31 cellular contexts compared by ENCODE assay signal in the genomic region with DNA sequence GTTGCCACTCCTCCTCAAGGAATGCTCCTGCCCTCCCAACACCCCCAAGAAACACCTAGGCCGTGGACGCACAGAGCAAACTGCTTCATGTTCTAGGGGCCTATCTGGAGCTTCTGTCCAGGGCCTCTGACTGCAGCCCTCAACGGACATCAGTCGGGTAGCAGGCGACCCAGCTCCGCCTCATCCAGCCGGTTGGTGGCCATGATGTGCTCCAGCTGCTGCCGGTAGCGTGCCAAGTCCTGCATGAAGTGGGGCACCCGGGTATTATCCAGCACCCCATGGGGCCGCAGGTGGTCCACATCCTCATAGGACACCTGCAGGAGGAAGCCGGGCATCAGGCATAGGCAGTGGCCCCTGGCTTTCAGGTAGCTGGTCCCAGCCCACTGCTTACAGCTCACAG. TPM values are rescaled to one million over a fixed set of nuclear protein-coding genes. Genes with fewer than 3 reads are reported as not detected.
DNase-seq lines count a peak whose midpoint lies in the region; ATAC-seq and TF ChIP-seq lines count a peak whose summit lies in the region.
"Had no signal": no experiment of that assay in that cellular context is flagged by ENCODE, and none has a peak within 500 bp of the region (broad histone marks: within the 10 kb centered on the region; RNA-seq: fewer than 3 reads in every experiment).

No MANE protein-coding gene starts in this region.

- no peaks in the 10 kb centered on the region for H3K9me2 ChIP-seq in GM23248 (ENCODE audit: insufficient read depth)

- no peak overlapping the region for H3K4me2 ChIP-seq in GM23248 (ENCODE audit: unreplicated experiment)
- H3K4me2 ChIP-seq: hepatocyte had no signal

- no peaks in the 10 kb centered on the region for H3K36me3 Mint-ChIP-seq in CD4-positive, alpha-beta T cell (ENCODE audit: low read depth)
- peaks cover 3% of the 10 kb centered on the region for H3K36me3 Mint-ChIP-seq in mesothelial cell of epicardium
- H3K36me3 Mint-ChIP-seq: activated CD4-positive, alpha-beta memory T cell treated with anti-CD3 and anti-CD28 coated beads for 36 hours had no signal

- H3K9me3 Mint-ChIP-seq in CD4-positive, alpha-beta T cell, result no peaks in the 10 kb centered on the region
- H3K9me3 Mint-ChIP-seq in mesothelial cell of epicardium, result no peaks in the 10 kb centered on the region
- H3K9me3 Mint-ChIP-seq: activated B cell treated with CpG ODN at 0.5 μM for 24 hours; activated CD4-positive, alpha-beta memory T cell treated with anti-CD3 and anti-CD28 coated beads for 36 hours; activated T-helper 2 cell treated with anti-CD3 and anti-CD28 coated beads, Interferon-gamma antibody, Interleukin-2, Interleukin-4, amounts not matched to agents 10 μg/mL and 5 μg/mL and 100 μg/mL, durations not matched to agents 14 hours and 24 hours and 36 hours; nephron progenitor cell; stimulated activated naive B cell treated with anti-CD40 and anti-IgM and Interleukin-4, amounts not matched to agents 10 μg/mL and 1 μg/mL and 100 μg/mL, for 72 hours had no signal

- H3K36me3 ChIP-seq in RWPE2 (ENCODE audit: low read depth), result peaks cover 9% of the 10 kb centered on the region
- no peaks in the 10 kb centered on the region for H3K36me3 ChIP-seq in GM23248 (ENCODE audit: low read depth)
- H3K36me3 ChIP-seq: SJCRH30, upper lobe of right lung had no signal

- H3K79me2 ChIP-seq in GM23248 (ENCODE audit: insufficient read depth), result no peaks in the 10 kb centered on the region

- no peak overlapping the region for H2AFZ ChIP-seq in GM23248
- H2AFZ ChIP-seq: hepatocyte had no signal

- H3K4me1 ChIP-seq in RWPE2 (ENCODE audit: insufficient read depth, poor library complexity, severe bottlenecking) (peaks cover 9% of the 10 kb centered on the region), GM23248 (ENCODE audit: insufficient read depth) (peaks cover 15% of the 10 kb centered on the region)

- in situ Hi-C loops in GM23248 (cut with MboI), result no loop called here

- H3K4me1 Mint-ChIP-seq in CD4-positive, alpha-beta T cell (ENCODE audit: low read depth), result peaks cover 32% of the 10 kb centered on the region
- peaks cover 26% of the 10 kb centered on the region for H3K4me1 Mint-ChIP-seq in mesothelial cell of epicardium

- POLR2A ChIA-PET in CD4-positive, alpha-beta T cell (lab: Charles Lee), result interaction anchor here (5.7 kb wide), 1 partner anchor 17 kb away, joined by 44 read pairs; a partner anchor contains a TSS

- peaks cover 11% of the 10 kb centered on the region for H3K27me3 ChIP-seq in CD4-positive, alpha-beta T cell (ENCODE audit: control insufficient read depth, insufficient read depth, low read length)
- H3K27me3 ChIP-seq in RWPE2 (ENCODE audit: insufficient read depth, poor library complexity, severe bottlenecking) (no peaks in the 10 kb centered on the region), GM23248 (replicated peaks; ENCODE audit: insufficient read depth) (no peaks in the 10 kb centered on the region)
- H3K27me3 ChIP-seq: gastroesophageal sphincter, hepatocyte, SJCRH30, upper lobe of right lung had no signal

- ATAC-seq in CD4-positive, alpha-beta T cell (ENCODE audit: poor library complexity), result no peak
- ATAC-seq in RWPE2 (ENCODE audit: low read depth) (no peak), GM21529 (IDR thresholded peaks at IDR 0.05; ENCODE audit: unreplicated experiment) (no peak)
- ATAC-seq: gastroesophageal sphincter; lower lobe of right lung; stimulated activated naive B cell treated with anti-CD40 and anti-IgM and Interleukin-4, amounts not matched to agents 10 μg/mL and 1 μg/mL and 100 μg/mL, for 72 hours; upper lobe of right lung had no signal

- H3K4me3 Mint-ChIP-seq in CD4-positive, alpha-beta T cell, result peak overlapping the region; percentile 17
- peak overlapping the region; percentile 3 for H3K4me3 Mint-ChIP-seq in mesothelial cell of epicardium
- H3K4me3 Mint-ChIP-seq: activated B cell treated with CpG ODN at 0.5 μM for 24 hours; activated CD4-positive, alpha-beta memory T cell treated with anti-CD3 and anti-CD28 coated beads for 36 hours; stimulated activated naive B cell treated with anti-CD40 and anti-IgM and Interleukin-4, amounts not matched to agents 10 μg/mL and 1 μg/mL and 100 μg/mL, for 72 hours had no signal

- H3K27ac ChIP-seq in CD4-positive, alpha-beta T cell (ENCODE audit: low read depth, low read length), result no peak overlapping the region
- peak overlapping the region; percentile 80 for H3K27ac ChIP-seq in RWPE2 (ENCODE audit: poor library complexity, severe bottlenecking)
- no peak overlapping the region for H3K27ac ChIP-seq in GM23248
- H3K27ac ChIP-seq: hepatocyte, SJCRH30, skin epidermis, upper lobe of right lung had no signal

- no peaks in the 10 kb centered on the region for H3K9me3 ChIP-seq in CD4-positive, alpha-beta T cell (ENCODE audit: control insufficient read depth, low read length)
- H3K9me3 ChIP-seq in RWPE2 (ENCODE audit: severe bottlenecking), result no peaks in the 10 kb centered on the region
- H3K9me3 ChIP-seq in GM23248 (ENCODE audit: low read depth), result no peaks in the 10 kb centered on the region
- H3K9me3 ChIP-seq: gastroesophageal sphincter, lower lobe of right lung, SJCRH30, upper lobe of right lung had no signal

- H3K4me3 ChIP-seq in RWPE2 (ENCODE audit: severe bottlenecking), result no peak overlapping the region
- H3K4me3 ChIP-seq in GM23248, result no peak overlapping the region
- H3K4me3 ChIP-seq: gastroesophageal sphincter, hepatocyte, lower lobe of right lung, SJCRH30, skin epidermis, upper lobe of right lung had no signal

- H3K27me3 Mint-ChIP-seq in CD4-positive, alpha-beta T cell, result peaks cover 58% of the 10 kb centered on the region
- H3K27me3 Mint-ChIP-seq in mesothelial cell of epicardium (ENCODE audit: low read depth), result peaks cover 40% of the 10 kb centered on the region

- no peak overlapping the region for H3K9ac ChIP-seq in GM23248

- CTCF ChIA-PET in CD4-positive, alpha-beta T cell (lab: Charles Lee), result interaction anchor here (1.1 to 4.2 kb wide), 3 partner anchors 9 to 21 kb away, joined by 7 to 17 read pairs (median 15); a partner anchor contains a TSS

- no peak for TF ChIP-seq CTCF in CD4-positive, alpha-beta T cell (IDR thresholded peaks at IDR 0.05)
- no peak for TF ChIP-seq CTCF in RWPE2 (IDR thresholded peaks at IDR 0.05; ENCODE audit: poor library complexity, severe bottlenecking)
- TF ChIP-seq CTCF in mesothelial cell of epicardium (IDR thresholded peaks at IDR 0.05; ENCODE audit: unreplicated experiment), result no peak

- H4K20me1 ChIP-seq in GM23248 (ENCODE audit: insufficient read depth), result no peaks in the 10 kb centered on the region

- no peak overlapping the region for H3K27ac Mint-ChIP-seq in CD4-positive, alpha-beta T cell
- H3K27ac Mint-ChIP-seq in mesothelial cell of epicardium, result no peak overlapping the region
- H3K27ac Mint-ChIP-seq: activated B cell treated with CpG ODN at 0.5 μM for 24 hours; activated T-helper 2 cell treated with anti-CD3 and anti-CD28 coated beads, Interferon-gamma antibody, Interleukin-2, Interleukin-4, amounts not matched to agents 10 μg/mL and 5 μg/mL and 100 μg/mL, durations not matched to agents 14 hours and 24 hours and 36 hours; nephron progenitor cell; stimulated activated naive B cell treated with anti-CD40 and anti-IgM and Interleukin-4, amounts not matched to agents 10 μg/mL and 1 μg/mL and 100 μg/mL, for 72 hours had no signal

- peaks cover 14% of the 10 kb centered on the region for H3F3A ChIP-seq in GM23248 (ENCODE audit: insufficient read depth)

- DNase-seq in NCI-H146 (lab: John Stamatoyannopoulos, UW), result peak; percentile 72
- no peak for DNase-seq in NCI-H146 treated with DMSO at 0.1 percent for 48 hours (lab: John Stamatoyannopoulos, UW; ENCODE audit: unreplicated experiment)
- no peak for DNase-seq in CD4-positive, alpha-beta T cell
- DNase-seq in RWPE2 (ENCODE audit: low spot score), result no peak
- no peak for DNase-seq in mesothelial cell of epicardium (ENCODE audit: low spot score in 2 of 2, unreplicated experiment in 2 of 2)
- DNase-seq in putamen (ENCODE audit: low spot score), result no peak
- no peak for DNase-seq in GM23248
- DNase-seq: activated B cell treated with CpG ODN at 0.5 μM for 24 hours; activated CD4-positive, alpha-beta memory T cell treated with anti-CD3 and anti-CD28 coated beads for 36 hours; activated CD8-positive, alpha-beta memory T cell treated with anti-CD3 and anti-CD28 coated beads, Interleukin-2, amount 50 U/mL, for 4 hours; activated naive CD4-positive, alpha-beta T cell treated with anti-CD3 and anti-CD28 coated beads, Interleukin-2, amount 50 U/mL, for 16 hours; amygdala; KG1; lower lobe of right lung; NCI-H1092 treated with DMSO at 0.1 percent for 48 hours; NCI-H2029; NCI-H446; NCI-H82; nephron progenitor cell; retina; SJCRH30; stimulated activated naive B cell treated with anti-CD40 and anti-IgM and Interleukin-4, amounts not matched to agents 10 μg/mL and 1 μg/mL and 100 μg/mL, for 72 hours; upper lobe of right lung had no signal

- intact Hi-C loops in CD4-positive, alpha-beta T cell (cut with DNase I, micrococcal nuclease), result no loop called here

- WGBS in GM23248 (ENCODE audit: low coverage in 1 of 2, low lambda C conversion rate in 2 of 2, missing lambda C conversion rate in 2 of 2), 2 experiments, result 92 to 95% methylated on average over 12 of the region's 12 CpGs

RNA-seq across cellular contexts. Expression of a gene that starts 6.3 kb away (rescaled TPM):
- 1 to 10 TPM; 1.1 to 1.2 TPM for total RNA-seq in CD4-positive, alpha-beta T cell
- total RNA-seq in mesothelial cell of epicardium, result 14.0 to 15.5 TPM (median 14.2 TPM) in 3 replicates
- total RNA-seq in GM23248 (2014; rRNA removed; shearing (Covaris generic)), result 31.0 and 51.1 TPM in 2 replicates
- polyA plus RNA-seq in GM23248 (2016; fragmentation: Nextera tagmentation; extraction: Ambion mirVana), result 20.3 TPM in 2 replicates

RNA-seq across cellular contexts. Expression of a gene that starts 7.1 kb away (rescaled TPM):
- total RNA-seq in CD4-positive, alpha-beta T cell, result 10 to 100 TPM in 1 of 2 experiments, 1 to 10 TPM in 1; 9.7 to 10.6 TPM
- total RNA-seq in mesothelial cell of epicardium, result 121 to 131 TPM (median 129 TPM) in 3 replicates
- total RNA-seq in GM23248 (2014; rRNA removed; shearing (Covaris generic)), result 6.4 and 19.0 TPM in 2 replicates
- polyA plus RNA-seq in GM23248 (2016; fragmentation: Nextera tagmentation; extraction: Ambion mirVana), result 3.4 and 3.8 TPM in 2 replicates

RNA-seq across cellular contexts. Expression of a gene that starts 12.1 kb away (rescaled TPM):
- total RNA-seq in CD4-positive, alpha-beta T cell, result 10 to 100 TPM; 19.7 to 26.1 TPM
- total RNA-seq in mesothelial cell of epicardium, result 10.7 to 14.2 TPM (median 13.1 TPM) in 3 replicates
- 6.4 and 10.8 TPM in 2 replicates for total RNA-seq in GM23248 (2014; rRNA removed; shearing (Covaris generic))
- 1.8 and 3.0 TPM in 2 replicates for polyA plus RNA-seq in GM23248 (2016; fragmentation: Nextera tagmentation; extraction: Ambion mirVana)

RNA-seq across cellular contexts. Expression of a gene that starts 13.3 kb away (rescaled TPM):
- not detected for total RNA-seq in CD4-positive, alpha-beta T cell
- total RNA-seq in mesothelial cell of epicardium, result 0.23 to 0.40 TPM in 2 of 3 replicates, not detected in the other
- total RNA-seq in GM23248 (2014; rRNA removed; shearing (Covaris generic)), result not detected in 2 replicates
- polyA plus RNA-seq in GM23248 (2016; fragmentation: Nextera tagmentation; extraction: Ambion mirVana), result 0.28 and 0.53 TPM in 2 replicates
- total RNA-seq: activated B cell treated with CpG ODN at 0.5 μM for 24 hours; activated CD4-positive, alpha-beta memory T cell treated with anti-CD3 and anti-CD28 coated beads for 36 hours; activated T-helper 2 cell treated with anti-CD3 and anti-CD28 coated beads, Interferon-gamma antibody, Interleukin-2, Interleukin-4, amounts not matched to agents 10 μg/mL and 5 μg/mL and 100 μg/mL, durations not matched to agents 14 hours and 24 hours and 36 hours; H4; MCF 10A; osteocyte had no signal

RNA-seq across cellular contexts. Expression of a gene that starts 15.3 kb away (rescaled TPM):
- 10 to 100 TPM; 50.9 to 56.1 TPM for total RNA-seq in CD4-positive, alpha-beta T cell
- 78.3 to 80.2 TPM (median 79.5 TPM) in 3 replicates for total RNA-seq in mesothelial cell of epicardium
- total RNA-seq in GM23248 (2014; rRNA removed; shearing (Covaris generic)), result 82.0 and 88.9 TPM in 2 replicates
- polyA plus RNA-seq in GM23248 (2016; fragmentation: Nextera tagmentation; extraction: Ambion mirVana), result 46.5 and 50.0 TPM in 2 replicates
